ENCODE assay signal across 17 cellular contexts in the genomic region with DNA sequence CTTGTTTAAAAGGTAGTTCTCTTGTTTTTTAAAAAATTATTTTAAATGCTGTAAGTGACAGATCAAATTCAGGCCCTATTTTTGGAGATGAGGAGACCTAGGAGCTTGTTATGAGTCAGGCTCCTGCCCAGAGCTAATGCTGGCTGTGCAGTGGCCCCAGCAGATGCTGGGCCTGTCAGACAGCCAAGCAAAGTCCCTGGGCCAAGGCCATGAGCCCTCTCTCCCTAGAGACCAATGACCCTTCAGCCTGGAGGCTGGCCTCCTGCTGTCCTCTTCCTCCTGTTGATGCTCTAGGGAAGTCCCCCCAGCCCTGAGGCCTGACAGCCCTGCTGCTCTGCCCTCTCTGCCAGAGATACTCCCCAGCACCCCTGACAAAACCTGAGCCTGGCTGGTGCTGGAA.
A peak's percentile ranks its signal among the peaks of the same experiment; 100 is the strongest.
DNase-seq lines count a peak whose midpoint lies in the region; ATAC-seq and TF ChIP-seq lines count a peak whose summit lies in the region.
"Had no signal": no experiment of that assay in that cellular context is flagged by ENCODE, and none has a peak within 500 bp of the region (broad histone marks: within the 10 kb centered on the region; RNA-seq: fewer than 3 reads in every experiment).

No MANE protein-coding gene starts in this region.

- no peak overlapping the region for H3K9ac ChIP-seq in colonic mucosa (ENCODE audit: low read depth in 2 of 2, low read length in 2 of 2)
- H3K9ac ChIP-seq in GM23248 = no peak overlapping the region

- H2AFZ ChIP-seq in GM23248 = no peak overlapping the region
- H2AFZ ChIP-seq: GM23338 had no signal

- H3K36me3 Mint-ChIP-seq in naive thymus-derived CD4-positive, alpha-beta T cell = peaks cover 0 to 5% (median 0%) of the 10 kb centered on the region in 5 donors
- H3K36me3 Mint-ChIP-seq: CD8-positive, alpha-beta memory T cell had no signal

- CTCF ChIA-PET in naive thymus-derived CD4-positive, alpha-beta T cell (lab: Charles Lee) = no interaction called here

- H4K20me1 ChIP-seq in GM23248 (ENCODE audit: insufficient read depth) = no peaks in the 10 kb centered on the region

- TF ChIP-seq CTCF in colonic mucosa (IDR thresholded peaks at IDR 0.05) = no peak
- no peak for TF ChIP-seq CTCF in gastrocnemius medialis (IDR thresholded peaks at IDR 0.05 in 4 of 5, conservative IDR thresholded peaks at IDR 0.05 in 1 of 5)

- H3K4me1 Mint-ChIP-seq in naive thymus-derived CD4-positive, alpha-beta T cell = no peaks in the 10 kb centered on the region
- H3K4me1 Mint-ChIP-seq: CD8-positive, alpha-beta memory T cell; GM23338 had no signal

- H3K4me2 ChIP-seq in GM23248 (ENCODE audit: unreplicated experiment) = no peak overlapping the region
- H3K4me2 ChIP-seq: GM23338 had no signal

- intact Hi-C loops in colonic mucosa (cut with DNase I) (no loop called here), gastrocnemius medialis (cut with DNase I; ENCODE audit: low total_unique reads) (no loop called here)
- intact Hi-C loops in naive thymus-derived CD4-positive, alpha-beta T cell (cut with micrococcal nuclease) = no loop called here

- H3K4me3 ChIP-seq in colonic mucosa = no peak overlapping the region
- H3K4me3 ChIP-seq in gastrocnemius medialis = no peak overlapping the region
- H3K4me3 ChIP-seq in naive thymus-derived CD4-positive, alpha-beta T cell (ENCODE audit: low read length) = no peak overlapping the region
- no peak overlapping the region for H3K4me3 ChIP-seq in GM23248
- H3K4me3 ChIP-seq: GM23338, vagina had no signal

- DNase-seq in G401 (ENCODE audit: low spot score) (peak; percentile 58), colonic mucosa (peak; percentile 27), left lobe of liver (ENCODE audit: low spot score) (no peak), gastrocnemius medialis (peak in 1 of 2 donors; percentile 55), GM23248 (no peak)
- DNase-seq in naive thymus-derived CD4-positive, alpha-beta T cell = no peak
- no peak for DNase-seq in stimulated activated naive CD4-positive, alpha-beta T cell (lab: John Stamatoyannopoulos, UW)
- DNase-seq: ACHN; CD8-positive, alpha-beta memory T cell; EL; Karpas-422; NCI-H1417; NCI-H2171 treated with DMSO at 0.1 percent for 48 hours had no signal

- no peaks in the 10 kb centered on the region for H3K79me2 ChIP-seq in GM23248 (ENCODE audit: insufficient read depth)

- H3K27me3 ChIP-seq in colonic mucosa (no peaks in the 10 kb centered on the region), gastrocnemius medialis (no peaks in the 10 kb centered on the region), GM23248 (replicated peaks; ENCODE audit: insufficient read depth) (no peaks in the 10 kb centered on the region; the same call in 1 of the 2 replicates)
- no peaks in the 10 kb centered on the region for H3K27me3 ChIP-seq in naive thymus-derived CD4-positive, alpha-beta T cell (ENCODE audit: control insufficient read depth in 2 of 2, insufficient read depth in 2 of 2, low read length in 2 of 2)
- H3K27me3 ChIP-seq: vagina had no signal

- no peak overlapping the region for H3K27ac Mint-ChIP-seq in naive thymus-derived CD4-positive, alpha-beta T cell
- H3K27ac Mint-ChIP-seq: CD8-positive, alpha-beta memory T cell; GM23338; stimulated activated naive CD8-positive, alpha-beta T cell treated with anti-CD3 and anti-CD28 coated beads, Interleukin-15, Interleukin-2, amounts not matched to agents 100 ng/mL and 50 ng/mL, for 24 hours had no signal

- no peaks in the 10 kb centered on the region for H3K9me2 ChIP-seq in GM23248 (ENCODE audit: insufficient read depth)

- POLR2A ChIA-PET in naive thymus-derived CD4-positive, alpha-beta T cell (lab: Charles Lee) = no interaction called here

- H3K36me3 ChIP-seq in colonic mucosa (no peaks in the 10 kb centered on the region), gastrocnemius medialis (no peaks in the 10 kb centered on the region), GM23248 (ENCODE audit: low read depth) (no peaks in the 10 kb centered on the region)
- H3K36me3 ChIP-seq in naive thymus-derived CD4-positive, alpha-beta T cell (ENCODE audit: control insufficient read depth in 2 of 3, insufficient read depth in 3 of 3, low read length in 3 of 3) = no peaks in the 10 kb centered on the region
- H3K36me3 ChIP-seq: vagina had no signal

- H3K9me3 ChIP-seq in colonic mucosa = no peaks in the 10 kb centered on the region
- H3K9me3 ChIP-seq in gastrocnemius medialis = no peaks in the 10 kb centered on the region
- H3K9me3 ChIP-seq in naive thymus-derived CD4-positive, alpha-beta T cell (ENCODE audit: control insufficient read depth in 2 of 3, low read length in 3 of 3) = no peaks in the 10 kb centered on the region
- H3K9me3 ChIP-seq in GM23248 (ENCODE audit: low read depth) = no peaks in the 10 kb centered on the region
- H3K9me3 ChIP-seq: vagina had no signal

- H3K27ac ChIP-seq in colonic mucosa (no peak overlapping the region), gastrocnemius medialis (peak overlapping the region in 2 of 4 donors; percentile 44 to 50), GM23248 (no peak overlapping the region)
- H3K27ac ChIP-seq in naive thymus-derived CD4-positive, alpha-beta T cell (ENCODE audit: low read depth, low read length) = no peak overlapping the region
- H3K27ac ChIP-seq: vagina had no signal

- in situ Hi-C loops in G401 (cut with HindIII; ENCODE audit: low sequenced_read_pairs) = no loop called here
- in situ Hi-C loops in gastrocnemius medialis (cut with MboI; ENCODE audit: low sequenced_read_pairs in 4 of 4) = no loop called here
- in situ Hi-C loops in GM23248 (cut with MboI) = no loop called here

- peaks cover 0 to 13% (median 5%) of the 10 kb centered on the region in 11 donors for H3K9me3 Mint-ChIP-seq in naive thymus-derived CD4-positive, alpha-beta T cell

- peak; percentile 71 for ATAC-seq in left lobe of liver
- peak; percentile 51 to 61 for ATAC-seq in gastrocnemius medialis
- ATAC-seq in naive thymus-derived CD4-positive, alpha-beta T cell = no peak
- ATAC-seq in HG03196 (IDR thresholded peaks at IDR 0.05; ENCODE audit: unreplicated experiment) = no peak
- ATAC-seq: GM23338 had no signal

- 0 out of 2 replicates have a peak, but pooled peaks cover 8% of the 10 kb centered on the region for H3F3A ChIP-seq in GM23248 (ENCODE audit: insufficient read depth)

- no peak for TF ChIP-seq POLR2A in gastrocnemius medialis (IDR thresholded peaks at IDR 0.05)

- H3K27me3 Mint-ChIP-seq in naive thymus-derived CD4-positive, alpha-beta T cell = peaks cover 10 to 39% (median 22%) of the 10 kb centered on the region in 5 donors

- H3K4me1 ChIP-seq in colonic mucosa = no peaks in the 10 kb centered on the region
- peaks cover 0 to 22% of the 10 kb centered on the region in 2 donors for H3K4me1 ChIP-seq in gastrocnemius medialis
- H3K4me1 ChIP-seq in naive thymus-derived CD4-positive, alpha-beta T cell (ENCODE audit: control insufficient read depth in 2 of 2, insufficient read depth in 2 of 2, low read length in 2 of 2) = no peaks in the 10 kb centered on the region
- H3K4me1 ChIP-seq in GM23248 (ENCODE audit: insufficient read depth) = no peaks in the 10 kb centered on the region

- H3K4me3 Mint-ChIP-seq in naive thymus-derived CD4-positive, alpha-beta T cell = no peak overlapping the region
- H3K4me3 Mint-ChIP-seq: CD8-positive, alpha-beta memory T cell; GM23338; stimulated activated naive CD8-positive, alpha-beta T cell treated with anti-CD3 and anti-CD28 coated beads, Interleukin-15, Interleukin-2, amounts not matched to agents 100 ng/mL and 50 ng/mL, for 24 hours had no signal

Comparison
In these comparisons a context has a peak if more than half of its experiments do, and no peak if none do; other contexts are left out.
1. DNase-seq: peak in G401 (single experiment) and colonic mucosa (single experiment); none in left lobe of liver (single experiment), naive thymus-derived CD4-positive, alpha-beta T cell (0 of 9), stimulated activated naive CD4-positive, alpha-beta T cell (0 of 6) and GM23248 (single experiment).
2. ATAC-seq: peak in left lobe of liver (single experiment) and gastrocnemius medialis (2 of 2); none in naive thymus-derived CD4-positive, alpha-beta T cell (single experiment) and HG03196 (single experiment).